ENCODE assay signal across 21 cellular contexts in genomic region chr15:58583171-58583908, GRCh38.
DNase-seq lines count a peak whose midpoint lies in the region; FAIRE-seq and TF ChIP-seq lines count a peak whose summit lies in the region.
"Had no signal": no experiment of that assay in that cellular context is flagged by ENCODE, and none has a peak within 500 bp of the region (broad histone marks: within the 10 kb centered on the region; RNA-seq: fewer than 3 reads in every experiment).

No MANE protein-coding gene starts in this region.

- no peak overlapping the region for H3K4me3 Mint-ChIP-seq in activated CD4-positive, alpha-beta memory T cell treated with anti-CD3 and anti-CD28 coated beads for 36 hours
- H3K4me3 Mint-ChIP-seq: CD4-positive, CD25-positive, alpha-beta regulatory T cell; GM23338; IgD-negative memory B cell had no signal

- no peaks in the 10 kb centered on the region for H4K20me1 ChIP-seq in BLaER1

- POLR2A ChIA-PET in activated CD4-positive, alpha-beta memory T cell treated with anti-CD3 and anti-CD28 coated beads for 36 hours (lab: Charles Lee), result no interaction called here

- peaks cover 11% of the 10 kb centered on the region for H3K27me3 Mint-ChIP-seq in activated CD4-positive, alpha-beta memory T cell treated with anti-CD3 and anti-CD28 coated beads for 36 hours

- H3K27ac Mint-ChIP-seq in activated CD4-positive, alpha-beta memory T cell treated with anti-CD3 and anti-CD28 coated beads for 36 hours, result no peak overlapping the region
- H3K27ac Mint-ChIP-seq: GM23338, IgD-negative memory B cell had no signal

- peaks cover 4% of the 10 kb centered on the region for H3K36me3 Mint-ChIP-seq in activated CD4-positive, alpha-beta memory T cell treated with anti-CD3 and anti-CD28 coated beads for 36 hours
- H3K36me3 Mint-ChIP-seq: CD4-positive, CD25-positive, alpha-beta regulatory T cell; IgD-negative memory B cell had no signal

- H3K9me3 Mint-ChIP-seq in activated CD4-positive, alpha-beta memory T cell treated with anti-CD3 and anti-CD28 coated beads for 36 hours, result peaks cover 7% of the 10 kb centered on the region
- H3K9me3 Mint-ChIP-seq: GM23338 had no signal

- H3K4me1 Mint-ChIP-seq in activated CD4-positive, alpha-beta memory T cell treated with anti-CD3 and anti-CD28 coated beads for 36 hours (ENCODE audit: low read depth), result peaks cover 8% of the 10 kb centered on the region

- peaks cover 50% of the 10 kb centered on the region for H3K4me1 ChIP-seq in BLaER1

- H3K9ac ChIP-seq in BLaER1, result no peak overlapping the region; the same call in 1 of the 2 replicates

- FAIRE-seq in A204.1 (lab: Jason Lieb, UNC) (peak; percentile 44), RCC 7860 (lab: Jason Lieb, UNC) (peak; percentile 50)
- FAIRE-seq: G401.6 had no signal

- no peak overlapping the region; the same call in 1 of the 2 replicates for H3K4me3 ChIP-seq in BLaER1
- no peak overlapping the region for H3K4me3 ChIP-seq in foreskin fibroblast (ENCODE audit: low read depth in 1 of 2, low read length in 2 of 2)
- H3K4me3 ChIP-seq: GM23338, MG63 had no signal

- no peaks in the 10 kb centered on the region for H3K27me3 ChIP-seq in BLaER1
- H3K27me3 ChIP-seq: MG63 had no signal

- peaks cover 31% of the 10 kb centered on the region for H3K9me3 ChIP-seq in BLaER1

- H3K4me2 ChIP-seq in BLaER1, result peak overlapping the region; percentile 83; the same call in 1 of the 2 replicates
- H3K4me2 ChIP-seq: GM23338 had no signal

- intact Hi-C loops in activated CD4-positive, alpha-beta memory T cell treated with anti-CD3 and anti-CD28 coated beads for 36 hours (cut with micrococcal nuclease), result no loop called here

- no peak for TF ChIP-seq CTCF in foreskin fibroblast (IDR thresholded peaks at IDR 0.05; ENCODE audit: low read depth, low read length)

- H3K27ac ChIP-seq in BLaER1, result peak overlapping the region; percentile 87

- CTCF ChIA-PET in activated CD4-positive, alpha-beta memory T cell treated with anti-CD3 and anti-CD28 coated beads for 36 hours (lab: Charles Lee), result interaction anchor here (1.4 kb wide), 1 partner anchor 371 kb away, joined by 3 read pairs; no protein-coding TSS in a partner anchor

- DNase-seq in RCC 7860 (ENCODE audit: low spot score) (no peak), globus pallidus (ENCODE audit: low spot score) (peak; percentile 50), foreskin fibroblast (no peak)
- no peak for DNase-seq in activated CD4-positive, alpha-beta memory T cell treated with anti-CD3 and anti-CD28 coated beads for 36 hours
- no peak for DNase-seq in activated CD8-positive, alpha-beta memory T cell treated with anti-CD3 and anti-CD28 coated beads, Interleukin-2, amount 50 U/mL, for 4 hours
- DNase-seq: ACHN; CD4-positive, CD25-positive, alpha-beta regulatory T cell; COR-L47; HCEC 1CT; Kasumi-1; MG63; NCI-H1105 treated with DMSO at 0.1 percent for 48 hours; NCI-H1694; NCI-H748 treated with DMSO at 0.1 percent for 48 hours; NK-92 treated with Interleukin-12 subunit alpha and Interleukin-12 subunit beta, amount 100 ng/mL, for 24 hours; SIG-M5 had no signal

- no peaks in the 10 kb centered on the region; the same call in 1 of the 2 replicates for H3K36me3 ChIP-seq in BLaER1
- H3K36me3 ChIP-seq: MG63 had no signal
